9 cellular contexts compared by ENCODE assay signal in the genomic region with DNA sequence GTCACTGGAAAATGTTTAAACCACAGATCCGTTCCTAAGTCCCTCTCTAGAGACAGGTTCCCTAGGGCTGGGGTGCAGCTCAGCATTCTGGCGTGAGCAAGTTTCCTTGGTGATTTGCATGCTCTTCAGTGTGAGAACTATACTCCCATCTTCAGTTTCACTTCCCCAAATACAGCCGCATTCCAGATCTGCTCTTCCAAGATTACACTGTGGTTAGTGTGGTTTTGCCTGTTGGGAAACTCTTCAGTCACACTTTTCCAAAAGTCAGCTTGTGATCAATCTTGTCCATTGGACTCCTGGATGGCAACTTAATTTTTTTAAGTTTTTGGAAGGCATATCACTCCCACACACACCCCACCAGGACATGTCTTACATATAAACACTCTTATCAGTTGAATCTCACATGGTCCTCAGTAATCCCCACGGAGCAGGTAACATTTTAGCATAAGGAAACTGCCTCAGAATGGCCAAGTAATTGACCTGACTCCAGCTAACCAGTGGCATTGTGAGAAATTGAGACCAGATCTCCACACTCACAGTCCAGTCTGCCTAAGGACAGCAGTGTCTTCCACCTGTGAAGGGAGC. TPM values are rescaled to one million over a fixed set of nuclear protein-coding genes. Genes with fewer than 3 reads are reported as not detected.
DNase-seq lines count a peak whose midpoint lies in the region; ATAC-seq and TF ChIP-seq lines count a peak whose summit lies in the region.
"Had no signal": no experiment of that assay in that cellular context is flagged by ENCODE, and none has a peak within 500 bp of the region (broad histone marks: within the 10 kb centered on the region; RNA-seq: fewer than 3 reads in every experiment).

No MANE protein-coding gene starts in this region.

- H3K27me3 ChIP-seq in SJCRH30, result no peaks in the 10 kb centered on the region
- H3K27me3 ChIP-seq in mesendoderm (ENCODE audit: insufficient read depth, low read length, poor library complexity), result no peaks in the 10 kb centered on the region
- H3K27me3 ChIP-seq: heart left ventricle had no signal

- no peak overlapping the region for H2BK15ac ChIP-seq in mesendoderm (replicated peaks; ENCODE audit: low read depth)

- H3K4ac ChIP-seq in mesendoderm (ENCODE audit: low read depth, low read length), result no peak overlapping the region

- no peaks in the 10 kb centered on the region for H3K9me3 ChIP-seq in SJCRH30 (replicated peaks)
- H3K9me3 ChIP-seq: heart left ventricle had no signal

- H3K4me1 ChIP-seq in SJCRH30 (peaks cover 16% of the 10 kb centered on the region), mesendoderm (ENCODE audit: control insufficient read depth, low read depth, low read length) (no peaks in the 10 kb centered on the region)

- peak overlapping the region; percentile 23 for H3K4me3 ChIP-seq in GM12875 (ENCODE audit: low read depth, low read length)
- no peak overlapping the region for H3K4me3 ChIP-seq in SJCRH30
- no peak overlapping the region for H3K4me3 ChIP-seq in mesendoderm (ENCODE audit: low read length)
- H3K4me3 ChIP-seq: heart left ventricle had no signal

- no peaks in the 10 kb centered on the region for H3K4me1 Mint-ChIP-seq in activated T-helper 1 cell treated with anti-CD3 and anti-CD28 coated beads, Interleukin-12 subunit alpha, Interleukin-12 subunit beta, Interleukin-2, Interleukin-4 antibody, amounts not matched to agents 30 ng/mL and 10 ng/mL and 1 ng/mL, durations not matched to agents 14 hours and 24 hours and 36 hours (ENCODE audit: low read depth)

- DNase-seq in SJCRH30 (peak; percentile 32 to 54), mesendoderm (peak; percentile 16), COLO829 (ENCODE audit: low spot score) (no peak), HT-29 (ENCODE audit: low spot score) (no peak)
- DNase-seq in activated T-helper 1 cell treated with anti-CD3 and anti-CD28 coated beads, Interleukin-12 subunit alpha, Interleukin-12 subunit beta, Interleukin-2, Interleukin-4 antibody, amounts not matched to agents 30 ng/mL and 10 ng/mL and 1 ng/mL, durations not matched to agents 14 hours and 24 hours and 36 hours (ENCODE audit: low spot score), result no peak
- no peak for DNase-seq in stimulated activated CD4-positive, alpha-beta T cell treated with anti-CD3 and anti-CD28 coated beads, Interleukin-12 subunit alpha, Interleukin-12 subunit beta, amount 100 ng/mL, for 4 hours
- DNase-seq: heart left ventricle had no signal

- no peak overlapping the region for H3K4me2 ChIP-seq in mesendoderm (ENCODE audit: low read length)

- H3K56ac ChIP-seq in mesendoderm (ENCODE audit: low read length), result no peak overlapping the region

- no peak overlapping the region for H2AK5ac ChIP-seq in mesendoderm (ENCODE audit: low read length)

- H3K4me3 Mint-ChIP-seq in activated T-helper 1 cell treated with anti-CD3 and anti-CD28 coated beads, Interleukin-12 subunit alpha, Interleukin-12 subunit beta, Interleukin-2, Interleukin-4 antibody, amounts not matched to agents 30 ng/mL and 10 ng/mL and 1 ng/mL, durations not matched to agents 14 hours and 24 hours and 36 hours, result no peak overlapping the region

- H3K27ac ChIP-seq in SJCRH30 (no peak overlapping the region), mesendoderm (ENCODE audit: low read depth, low read length) (no peak overlapping the region)
- H3K27ac ChIP-seq: heart left ventricle had no signal

- peaks cover 11% of the 10 kb centered on the region for H3K36me3 Mint-ChIP-seq in activated T-helper 1 cell treated with anti-CD3 and anti-CD28 coated beads, Interleukin-12 subunit alpha, Interleukin-12 subunit beta, Interleukin-2, Interleukin-4 antibody, amounts not matched to agents 30 ng/mL and 10 ng/mL and 1 ng/mL, durations not matched to agents 14 hours and 24 hours and 36 hours (ENCODE audit: low read depth)

- H3K79me1 ChIP-seq in mesendoderm (ENCODE audit: low read length), result no peaks in the 10 kb centered on the region

- H3K27me3 Mint-ChIP-seq in activated T-helper 1 cell treated with anti-CD3 and anti-CD28 coated beads, Interleukin-12 subunit alpha, Interleukin-12 subunit beta, Interleukin-2, Interleukin-4 antibody, amounts not matched to agents 30 ng/mL and 10 ng/mL and 1 ng/mL, durations not matched to agents 14 hours and 24 hours and 36 hours (ENCODE audit: insufficient read depth), result no peaks in the 10 kb centered on the region

- no peak overlapping the region for H3K23ac ChIP-seq in mesendoderm (ENCODE audit: low read length)

- ATAC-seq in HG02763 (IDR thresholded peaks at IDR 0.05; ENCODE audit: unreplicated experiment), result peak; percentile 75

- H3K79me2 ChIP-seq in mesendoderm (ENCODE audit: control insufficient read depth, insufficient read depth, low read length), result no peaks in the 10 kb centered on the region

- no peak for TF ChIP-seq CTCF in GM12875 (IDR thresholded peaks at IDR 0.05; ENCODE audit: borderline replicate concordance, insufficient read depth, low read depth, low read length)

- H3K9ac ChIP-seq in mesendoderm (ENCODE audit: low read length), result no peak overlapping the region

- H4K5ac ChIP-seq in mesendoderm (ENCODE audit: low read length), result no peak overlapping the region

- no peak overlapping the region for H2BK5ac ChIP-seq in mesendoderm (ENCODE audit: low read length)

- no peak overlapping the region for H2BK120ac ChIP-seq in mesendoderm (ENCODE audit: low read depth, low read length)

- H3K36me3 ChIP-seq in SJCRH30 (peaks cover 8% of the 10 kb centered on the region), mesendoderm (ENCODE audit: control insufficient read depth, insufficient read depth, low read length) (peaks cover 5% of the 10 kb centered on the region)

- H3K9me3 Mint-ChIP-seq in activated T-helper 1 cell treated with anti-CD3 and anti-CD28 coated beads, Interleukin-12 subunit alpha, Interleukin-12 subunit beta, Interleukin-2, Interleukin-4 antibody, amounts not matched to agents 30 ng/mL and 10 ng/mL and 1 ng/mL, durations not matched to agents 14 hours and 24 hours and 36 hours, result no peaks in the 10 kb centered on the region

- H3K18ac ChIP-seq in mesendoderm (ENCODE audit: low read length), result no peak overlapping the region

- no CpG with 5 or more reads among the region's 4 CpGs for WGBS in mesendoderm (ENCODE audit: extremely low coverage, insufficient coverage, low lambda C conversion rate)

- no peak overlapping the region for H3K27ac Mint-ChIP-seq in activated T-helper 1 cell treated with anti-CD3 and anti-CD28 coated beads, Interleukin-12 subunit alpha, Interleukin-12 subunit beta, Interleukin-2, Interleukin-4 antibody, amounts not matched to agents 30 ng/mL and 10 ng/mL and 1 ng/mL, durations not matched to agents 14 hours and 24 hours and 36 hours

- intact Hi-C loops in activated T-helper 1 cell treated with anti-CD3 and anti-CD28 coated beads, Interleukin-12 subunit alpha, Interleukin-12 subunit beta, Interleukin-2, Interleukin-4 antibody, amounts not matched to agents 30 ng/mL and 10 ng/mL and 1 ng/mL, durations not matched to agents 14 hours and 24 hours and 36 hours (cut with micrococcal nuclease), result no loop called here

- H4K8ac ChIP-seq in mesendoderm (ENCODE audit: low read depth, low read length), result no peak overlapping the region

RNA-seq across cellular contexts. Expression of a gene that starts 33.5 kb away (rescaled TPM):
- total RNA-seq in SJCRH30 (2014; rRNA removed; shearing (Covaris generic)), result 7.4 and 11.4 TPM in 2 replicates
- polyA plus RNA-seq in mesendoderm (2013, experiment 1 of 2), result 18.6 TPM
- 18.3 TPM for polyA plus RNA-seq in mesendoderm (2013, experiment 2 of 2)
- total RNA-seq in activated T-helper 1 cell treated with anti-CD3 and anti-CD28 coated beads, Interleukin-12 subunit alpha, Interleukin-12 subunit beta, Interleukin-2, Interleukin-4 antibody, amounts not matched to agents 30 ng/mL and 10 ng/mL and 1 ng/mL, durations not matched to agents 14 hours and 24 hours and 36 hours, result 33.7 and 35.1 TPM in 2 replicates
- 13.9 and 16.6 TPM in 2 replicates for total RNA-seq in HT-29 (2014; rRNA removed; shearing (Covaris generic))

Comparison
In these comparisons a context has a peak if more than half of its experiments do, and no peak if none do; other contexts are left out.
1. DNase-seq: peak in SJCRH30 (2 of 2) and mesendoderm (single experiment); none in activated T-helper 1 cell treated with anti-CD3 and anti-CD28 coated beads, Interleukin-12 subunit alpha, Interleukin-12 subunit beta, Interleukin-2, Interleukin-4 antibody, amounts not matched to agents 30 ng/mL and 10 ng/mL and 1 ng/mL, durations not matched to agents 14 hours and 24 hours and 36 hours (single experiment), COLO829 (single experiment), stimulated activated CD4-positive, alpha-beta T cell treated with anti-CD3 and anti-CD28 coated beads, Interleukin-12 subunit alpha, Interleukin-12 subunit beta, amount 100 ng/mL, for 4 hours (single experiment) and HT-29 (single experiment).